ENCODE assay signal across 11 cellular contexts in the genomic region with DNA sequence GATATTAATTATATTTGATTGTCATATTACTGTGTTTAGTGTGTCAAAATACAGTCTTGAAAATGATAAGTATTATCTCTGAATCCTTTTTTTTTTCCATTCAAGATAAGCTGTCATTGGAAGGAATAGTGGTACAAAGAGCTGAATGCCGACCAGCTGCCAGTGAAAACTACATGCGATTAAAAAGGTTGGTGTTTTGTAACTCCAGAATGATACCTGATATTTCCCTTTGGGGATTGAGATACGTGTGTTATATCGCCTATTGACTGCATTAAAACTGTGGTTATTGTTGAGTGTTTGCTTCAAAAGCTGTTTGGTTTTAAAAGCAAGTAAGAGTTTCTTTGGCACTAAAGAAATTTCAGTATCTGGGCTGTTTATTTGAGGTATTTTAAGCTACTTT. TPM values are rescaled to one million over a fixed set of nuclear protein-coding genes. Genes with fewer than 3 reads are reported as not detected.
DNase-seq lines count a peak whose midpoint lies in the region; ATAC-seq, FAIRE-seq and TF ChIP-seq lines count a peak whose summit lies in the region.
"Had no signal": no experiment of that assay in that cellular context is flagged by ENCODE, and none has a peak within 500 bp of the region (broad histone marks: within the 10 kb centered on the region; RNA-seq: fewer than 3 reads in every experiment).

No MANE protein-coding gene starts in this region.

- H3K4me1 ChIP-seq in muscle layer of duodenum (ENCODE audit: control insufficient read depth in 1 of 2, insufficient read depth in 2 of 2, low read length in 2 of 2): peaks cover 7 to 11% of the 10 kb centered on the region in 2 donors

- no peak for FAIRE-seq in GM12891 (lab: Jason Lieb, UNC)
- FAIRE-seq: islet of Langerhans had no signal

- peak overlapping the region; percentile 14 to 24 for H3K4me3 ChIP-seq in muscle layer of duodenum (ENCODE audit: low read depth in 1 of 2, low read length in 2 of 2)
- H3K4me3 ChIP-seq: BLaER1 treated with 17β-estradiol and CSF1 and Interleukin-3, amounts not matched to agents 10 nM and 100 nM had no signal

- peak overlapping the region; percentile 53 for H3K27ac ChIP-seq in caudate nucleus (ENCODE audit: low read depth, low read length)
- H3K27ac ChIP-seq in muscle layer of duodenum (ENCODE audit: low read length): peak overlapping the region; percentile 82
- H3K27ac ChIP-seq: BLaER1 treated with 17β-estradiol and CSF1 and Interleukin-3, amounts not matched to agents 10 nM and 100 nM had no signal

- H3K36me3 ChIP-seq in muscle layer of duodenum (ENCODE audit: control insufficient read depth in 1 of 2, insufficient read depth in 2 of 2, low read length in 2 of 2): peaks cover 4 to 7% of the 10 kb centered on the region in 2 donors

- no peaks in the 10 kb centered on the region for H3K9me3 ChIP-seq in muscle layer of duodenum (ENCODE audit: control insufficient read depth in 1 of 2, low read length in 2 of 2)
- H3K9me3 ChIP-seq: BLaER1 treated with 17β-estradiol and CSF1 and Interleukin-3, amounts not matched to agents 10 nM and 100 nM had no signal

- ATAC-seq in stimulated activated naive CD8-positive, alpha-beta T cell treated with anti-CD3 and anti-CD28 coated beads, Interleukin-15, Interleukin-2, amounts not matched to agents 100 U/mL and 50 U/mL, for 24 hours: no peak
- ATAC-seq in HG02759 (IDR thresholded peaks at IDR 0.05; ENCODE audit: unreplicated experiment): no peak
- ATAC-seq in GM21737 (IDR thresholded peaks at IDR 0.05; ENCODE audit: unreplicated experiment): no peak

- DNase-seq in DMS153 (lab: John Stamatoyannopoulos, UW): peak; percentile 74
- DNase-seq in NCI-H2107 treated with DMSO at 0.1 percent for 48 hours (lab: John Stamatoyannopoulos, UW; ENCODE audit: unreplicated experiment): peak; percentile 93
- DNase-seq in caudate nucleus (lab: John Stamatoyannopoulos, UW): peak in 1 of 61 donors; percentile 40
- DNase-seq in stimulated activated naive CD8-positive, alpha-beta T cell treated with anti-CD3 and anti-CD28 coated beads, Interleukin-15, Interleukin-2, amounts not matched to agents 100 U/mL and 50 U/mL, for 24 hours: no peak
- DNase-seq in GM12891 (ENCODE audit: insufficient read length, low spot score): no peak
- DNase-seq: endodermal cell had no signal

- TF ChIP-seq POLR2A in GM12891 (IDR thresholded peaks at IDR 0.05; ENCODE audit: low read depth, low read length): no peak

- H3K27me3 ChIP-seq in muscle layer of duodenum (ENCODE audit: low read depth, low read length): no peaks in the 10 kb centered on the region
- H3K27me3 ChIP-seq: BLaER1 treated with 17β-estradiol and CSF1 and Interleukin-3, amounts not matched to agents 10 nM and 100 nM had no signal

TF ChIP-seq in GM12891, 5 proteins besides CTCF, POLR2A, EP300 and RAD21:
- no peak for TF ChIP-seq TAF1 (IDR thresholded peaks at IDR 0.05; ENCODE audit: low read depth, low read length)
- TF ChIP-seq POLR2AphosphoS5 (IDR thresholded peaks at IDR 0.05; ENCODE audit: low read depth, low read length): no peak
- no peak for TF ChIP-seq POU2F2 (IDR thresholded peaks at IDR 0.05; ENCODE audit: low read depth, low read length)
- TF ChIP-seq SPI1 (IDR thresholded peaks at IDR 0.05; ENCODE audit: low read depth, low read length): no peak
- no peak for TF ChIP-seq PAX5 (IDR thresholded peaks at IDR 0.05; ENCODE audit: insufficient read depth, low read length, severe bottlenecking)

RNA-seq across cellular contexts. Expression of a gene that starts 6.5 kb away (rescaled TPM):
- polyA plus RNA-seq in GM12891 (2012; ENCODE audit: low read depth, missing spikeins): not detected

Comparison
In these comparisons a context has a peak if more than half of its experiments do, and no peak if none do; other contexts are left out.
1. DNase-seq: peak in DMS153 (single experiment) and NCI-H2107 treated with DMSO at 0.1 percent for 48 hours (single experiment); none in stimulated activated naive CD8-positive, alpha-beta T cell treated with anti-CD3 and anti-CD28 coated beads, Interleukin-15, Interleukin-2, amounts not matched to agents 100 U/mL and 50 U/mL, for 24 hours (single experiment) and GM12891 (single experiment).